21 cellular contexts compared by ENCODE assay signal in the genomic region with DNA sequence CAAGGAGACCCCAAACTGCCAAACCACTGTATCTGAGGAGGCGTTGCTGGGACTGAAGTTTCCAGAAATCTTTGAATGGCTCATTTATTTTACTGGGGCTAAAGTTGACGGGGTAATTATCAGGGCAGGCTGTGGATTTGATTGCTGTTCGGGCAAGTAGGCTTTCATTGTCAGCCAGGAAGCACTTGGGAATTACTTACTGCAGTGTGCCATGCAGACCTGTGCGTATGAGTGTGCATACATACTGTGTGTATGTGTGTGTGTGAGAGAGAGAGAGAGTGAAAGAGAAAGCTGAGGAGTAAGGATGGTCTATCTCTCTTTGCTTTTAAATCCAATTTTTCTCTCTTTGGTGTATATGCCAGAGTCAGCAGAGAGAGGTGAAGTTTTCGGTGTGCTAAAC.
DNase-seq lines count a peak whose midpoint lies in the region; ATAC-seq and TF ChIP-seq lines count a peak whose summit lies in the region.
"Had no signal": no experiment of that assay in that cellular context is flagged by ENCODE, and none has a peak within 500 bp of the region (broad histone marks: within the 10 kb centered on the region; RNA-seq: fewer than 3 reads in every experiment).

No MANE protein-coding gene starts in this region.

- H3K27me3 Mint-ChIP-seq in nephron progenitor cell (ENCODE audit: low read depth, poor library complexity): peaks cover 3% of the 10 kb centered on the region
- H3K27me3 Mint-ChIP-seq: CD4-positive, CD25-positive, alpha-beta regulatory T cell had no signal

- no peak overlapping the region for H3K4me3 Mint-ChIP-seq in nephron progenitor cell
- H3K4me3 Mint-ChIP-seq: CD4-positive, CD25-positive, alpha-beta regulatory T cell; HFFc6 had no signal

- ATAC-seq in left colon (peak; percentile 86), HG02870 (IDR thresholded peaks at IDR 0.05; ENCODE audit: unreplicated experiment) (no peak)
- ATAC-seq: GM12878, HCT116 had no signal

- H3K4me2 ChIP-seq in Loucy (ENCODE audit: low read depth, low read length, poor library complexity, severe bottlenecking): peak overlapping the region; percentile 8

- H3K9me3 Mint-ChIP-seq in nephron progenitor cell: peaks cover 19% of the 10 kb centered on the region

- intact Hi-C loops in left colon (cut with DNase I, micrococcal nuclease): no loop called here

- H3K36me3 Mint-ChIP-seq in nephron progenitor cell (ENCODE audit: low read depth): peaks cover 5% of the 10 kb centered on the region

- H3K27ac Mint-ChIP-seq in nephron progenitor cell: peak overlapping the region; percentile 87
- H3K27ac Mint-ChIP-seq: CD4-positive, CD25-positive, alpha-beta regulatory T cell; HFFc6 had no signal

- peaks cover 61% of the 10 kb centered on the region for H3K4me1 ChIP-seq in Loucy (ENCODE audit: insufficient read depth, low read length, poor library complexity, severe bottlenecking)
- H3K4me1 ChIP-seq: BE2C, Caco-2 had no signal

- peaks cover 13% of the 10 kb centered on the region for H3K4me1 Mint-ChIP-seq in nephron progenitor cell
- H3K4me1 Mint-ChIP-seq: CD4-positive, CD25-positive, alpha-beta regulatory T cell had no signal

- TF ChIP-seq CTCF in Loucy (conservative IDR thresholded peaks at IDR 0.05; ENCODE audit: low read length) (no peak), nephron progenitor cell (IDR thresholded peaks at IDR 0.05) (no peak)

- no peaks in the 10 kb centered on the region for H3K36me3 ChIP-seq in Loucy (ENCODE audit: insufficient read depth, low read length)
- H3K36me3 ChIP-seq: BE2C had no signal

- no peak overlapping the region for H3K9ac ChIP-seq in Loucy (ENCODE audit: low read depth, low read length, poor library complexity, severe bottlenecking)

- H2AFZ ChIP-seq in Loucy (ENCODE audit: low read length): peak overlapping the region; percentile 18; the same call in 1 of the 2 replicates

- DNase-seq in NCI-H69 (lab: John Stamatoyannopoulos, UW): peak; percentile 53
- no peak for DNase-seq in left colon
- DNase-seq in nephron progenitor cell: no peak
- DNase-seq in putamen (ENCODE audit: low spot score): no peak
- DNase-seq in KG1 (lab: John Stamatoyannopoulos, UW): no peak
- DNase-seq in NCI-H82 (lab: John Stamatoyannopoulos, UW): no peak
- DNase-seq: ACHN; BE2C; C1 segment of cervical spinal cord; Caco-2; CD4-positive, CD25-positive, alpha-beta regulatory T cell; DMS153; DND-41; EL; GOT3; H7; HFFc6 had no signal

- no peak overlapping the region for H3K4me3 ChIP-seq in Loucy (ENCODE audit: low read length, poor library complexity, severe bottlenecking)
- H3K4me3 ChIP-seq: GM12878 had no signal

- no peaks in the 10 kb centered on the region; the same call in 1 of the 2 replicates for H3F3A ChIP-seq in Loucy (ENCODE audit: low read depth)

- H4K20me1 ChIP-seq in Loucy (ENCODE audit: insufficient read depth, low read length, poor library complexity, severe bottlenecking): no peaks in the 10 kb centered on the region

- no peaks in the 10 kb centered on the region for H3K79me2 ChIP-seq in Loucy (ENCODE audit: insufficient read depth, low read length)

- no peaks in the 10 kb centered on the region for H3K27me3 ChIP-seq in Loucy (ENCODE audit: insufficient read depth, low read length, poor library complexity, severe bottlenecking)
- H3K27me3 ChIP-seq: BE2C had no signal

- peaks cover 12% of the 10 kb centered on the region for H3K9me3 ChIP-seq in Loucy (ENCODE audit: insufficient read depth, low read depth, low read length)
- H3K9me3 ChIP-seq: BE2C, Caco-2 had no signal

- no peaks in the 10 kb centered on the region for H3K9me2 ChIP-seq in Loucy (replicated peaks; ENCODE audit: low read depth, low read length)
